Comparison of ENCODE assay signal across 2 cellular contexts in genomic region chr7:99842926-99843325, GRCh38.
TF ChIP-seq lines count a peak whose summit lies in the region.

No MANE protein-coding gene starts in this region.

TF ChIP-seq in GM23338, 12 proteins besides CTCF, POLR2A, EP300 and RAD21:
- TF ChIP-seq NANOG (IDR thresholded peaks at IDR 0.05; ENCODE audit: borderline replicate concordance): no peak
- TF ChIP-seq ZNF462 (CRISPR knock-in tag; IDR thresholded peaks at IDR 0.05): no peak
- no peak for TF ChIP-seq ZNF331 (CRISPR knock-in tag; IDR thresholded peaks at IDR 0.05; ENCODE audit: low read depth)
- no peak for TF ChIP-seq ZNF114 (CRISPR knock-in tag; IDR thresholded peaks at IDR 0.05)
- no peak for TF ChIP-seq CREB1 (CRISPR knock-in tag; IDR thresholded peaks at IDR 0.05; ENCODE audit: low read depth)
TF ChIP-seq in GM23338: peak in this region for 0.

TF ChIP-seq in K562, 482 proteins besides CTCF, POLR2A, EP300 and RAD21:
- no peak for TF ChIP-seq CHCHD3 (CRISPR knock-in tag; IDR thresholded peaks at IDR 0.05)
- no peak for TF ChIP-seq TRIM25 (IDR thresholded peaks at IDR 0.05; ENCODE audit: borderline replicate concordance)
- no peak for TF ChIP-seq HOXB6 (CRISPR knock-in tag; IDR thresholded peaks at IDR 0.05; ENCODE audit: borderline replicate concordance)
- no peak for TF ChIP-seq ATF3 (IDR thresholded peaks at IDR 0.05)
- no peak for TF ChIP-seq ATF3 (CRISPR knock-in tag; conservative IDR thresholded peaks at IDR 0.05)
- TF ChIP-seq XRCC3 (IDR thresholded peaks at IDR 0.05): no peak
- TF ChIP-seq E2F6 (IDR thresholded peaks at IDR 0.05; ENCODE audit: borderline replicate concordance in 1 of 2, extremely low read depth in 1 of 2, insufficient read depth in 1 of 2, insufficient read length in 1 of 2, low read depth in 1 of 2, low read length in 1 of 2, poor library complexity in 1 of 2, severe bottlenecking in 1 of 2): no peak
- TF ChIP-seq RNF2 (IDR thresholded peaks at IDR 0.05): no peak
- TF ChIP-seq ZNF384 (IDR thresholded peaks at IDR 0.05; ENCODE audit: low read depth, low read length): no peak
- TF ChIP-seq MITF (IDR thresholded peaks at IDR 0.05): no peak
- TF ChIP-seq CGGBP1 (CRISPR knock-in tag; IDR thresholded peaks at IDR 0.05): no peak
